15 cellular contexts compared by ENCODE assay signal in genomic region chr11:68263444-68264035, GRCh38.
"Had no signal": no experiment of that assay in that cellular context is flagged by ENCODE, and none has a peak within 500 bp of the region (broad histone marks: within the 10 kb centered on the region; RNA-seq: fewer than 3 reads in every experiment).

No MANE protein-coding gene starts in this region.

- H3K27me3 Mint-ChIP-seq: activated naive CD4-positive, alpha-beta T cell treated with anti-CD3 and anti-CD28 coated beads, Interleukin-2, amount 50 U/mL, for 24 hours; naive thymus-derived CD4-positive, alpha-beta T cell had no signal

- H3K9me3 Mint-ChIP-seq: activated naive CD4-positive, alpha-beta T cell treated with anti-CD3 and anti-CD28 coated beads, Interleukin-2, amount 50 U/mL, for 24 hours; activated T-cell treated with anti-CD3 and anti-CD28 coated beads, Interleukin-2, amount 50 U/mL, for 72 hours; neural progenitor cell had no signal

- H3K4me3 Mint-ChIP-seq: activated naive CD4-positive, alpha-beta T cell treated with anti-CD3 and anti-CD28 coated beads, Interleukin-2, amount 50 U/mL, for 24 hours; activated T-cell treated with anti-CD3 and anti-CD28 coated beads, Interleukin-2, amount 50 U/mL, for 72 hours; naive thymus-derived CD4-positive, alpha-beta T cell; neural progenitor cell had no signal

- ATAC-seq: activated CD4-positive, CD25-positive, alpha-beta regulatory T cell treated with anti-CD3 and anti-CD28 coated beads, Interleukin-2, amount 50 U/mL, for 24 hours; activated T-cell treated with anti-CD3 and anti-CD28 coated beads, Interleukin-2, amount 50 U/mL, for 72 hours; mucosa of descending colon; naive thymus-derived CD4-positive, alpha-beta T cell had no signal

- DNase-seq: activated gamma-delta T cell; activated T-cell treated with anti-CD3 and anti-CD28 coated beads, Interleukin-2, amount 50 U/mL, for 72 hours; heart right ventricle; kidney glomerular epithelial cell; mesenchymal stem cell; mucosa of descending colon; naive thymus-derived CD4-positive, alpha-beta T cell; ovary; stimulated activated naive CD4-positive, alpha-beta T cell treated with Interleukin-2 at 50 U/mL for 16 hours; T1000; thyroid gland had no signal

- H3K27ac Mint-ChIP-seq: activated naive CD4-positive, alpha-beta T cell treated with anti-CD3 and anti-CD28 coated beads, Interleukin-2, amount 50 U/mL, for 24 hours; activated T-cell treated with anti-CD3 and anti-CD28 coated beads, Interleukin-2, amount 50 U/mL, for 72 hours; neural progenitor cell had no signal

- H3K4me3 ChIP-seq: dorsolateral prefrontal cortex, heart right ventricle, mucosa of descending colon, neural progenitor cell, ovary, thyroid gland had no signal
